9 cellular contexts compared by ENCODE assay signal in genomic region chrX:148492057-148492456, GRCh38. TPM values are rescaled to one million over a fixed set of nuclear protein-coding genes. Genes with fewer than 3 reads are reported as not detected.
"Had no signal": no experiment of that assay in that cellular context is flagged by ENCODE, and none has a peak within 500 bp of the region (broad histone marks: within the 10 kb centered on the region; RNA-seq: fewer than 3 reads in every experiment).

No MANE protein-coding gene starts in this region.

- H3K27ac ChIP-seq: GM23248, HL-60 had no signal

- H3K9me3 ChIP-seq: HAP-1 had no signal

- H3K9ac ChIP-seq: GM23248 had no signal

- H3K4me3 ChIP-seq: GM23248, HAP-1 had no signal

- H2AFZ ChIP-seq: GM23248 had no signal

- H3K9me3 Mint-ChIP-seq: HFFc6 had no signal

- DNase-seq: GM23248, GOT3, H7, HFFc6, KBM-7 had no signal

- H3K4me3 Mint-ChIP-seq: HFFc6, IgD-negative memory B cell had no signal

- H3K4me1 Mint-ChIP-seq: IgD-negative memory B cell had no signal

- H3K27ac Mint-ChIP-seq: HFFc6, IgD-negative memory B cell had no signal

- H3K36me3 Mint-ChIP-seq: IgD-negative memory B cell had no signal

- ATAC-seq: HCT116 had no signal

- H3K36me3 ChIP-seq: HAP-1 had no signal

- H3K27me3 Mint-ChIP-seq: IgD-negative memory B cell had no signal

RNA-seq across cellular contexts. Expression of gene AFF2, which starts 8.4 kb away (rescaled TPM):
- total RNA-seq: HFFc6 had no signal
- polyA plus RNA-seq: IgD-negative memory B cell had no signal
